ENCODE assay signal across 1 cellular context in the genomic region with DNA sequence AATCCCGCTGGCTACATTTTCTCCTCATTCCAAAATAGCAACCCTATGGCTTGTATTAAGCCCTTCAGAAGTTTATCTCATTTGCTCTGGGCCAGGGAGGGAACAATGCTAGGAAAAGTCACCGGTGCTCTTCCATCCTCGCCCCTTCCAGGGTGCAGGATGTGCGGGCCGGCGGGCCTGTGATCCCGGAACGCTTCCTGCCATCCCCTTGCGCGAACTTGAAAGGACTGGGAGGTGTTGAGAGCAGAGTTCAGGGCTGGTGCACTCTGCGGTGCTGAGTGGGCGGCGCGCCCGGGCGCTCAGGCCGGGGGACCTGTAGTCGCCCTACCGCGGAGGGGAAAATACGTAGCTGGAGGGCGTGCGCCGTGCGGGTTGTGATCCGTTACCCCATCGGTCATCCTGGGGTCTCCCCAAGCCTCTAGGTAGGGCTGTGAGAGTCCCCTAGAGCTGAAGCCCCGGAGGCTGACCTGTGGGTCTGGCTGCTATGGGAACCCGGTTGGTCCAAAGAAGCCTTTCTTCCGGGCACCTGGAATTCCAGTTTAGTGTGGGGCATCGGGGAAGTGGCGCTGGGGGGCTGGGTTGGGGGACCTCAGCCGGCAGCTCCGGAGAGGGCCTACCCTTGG.
TF ChIP-seq lines count a peak whose summit lies in the region.

No MANE protein-coding gene starts in this region.

TF ChIP-seq in GM23338, 12 proteins besides CTCF, POLR2A, EP300 and RAD21 (continued from another document):
- TF ChIP-seq, protein P1, sequence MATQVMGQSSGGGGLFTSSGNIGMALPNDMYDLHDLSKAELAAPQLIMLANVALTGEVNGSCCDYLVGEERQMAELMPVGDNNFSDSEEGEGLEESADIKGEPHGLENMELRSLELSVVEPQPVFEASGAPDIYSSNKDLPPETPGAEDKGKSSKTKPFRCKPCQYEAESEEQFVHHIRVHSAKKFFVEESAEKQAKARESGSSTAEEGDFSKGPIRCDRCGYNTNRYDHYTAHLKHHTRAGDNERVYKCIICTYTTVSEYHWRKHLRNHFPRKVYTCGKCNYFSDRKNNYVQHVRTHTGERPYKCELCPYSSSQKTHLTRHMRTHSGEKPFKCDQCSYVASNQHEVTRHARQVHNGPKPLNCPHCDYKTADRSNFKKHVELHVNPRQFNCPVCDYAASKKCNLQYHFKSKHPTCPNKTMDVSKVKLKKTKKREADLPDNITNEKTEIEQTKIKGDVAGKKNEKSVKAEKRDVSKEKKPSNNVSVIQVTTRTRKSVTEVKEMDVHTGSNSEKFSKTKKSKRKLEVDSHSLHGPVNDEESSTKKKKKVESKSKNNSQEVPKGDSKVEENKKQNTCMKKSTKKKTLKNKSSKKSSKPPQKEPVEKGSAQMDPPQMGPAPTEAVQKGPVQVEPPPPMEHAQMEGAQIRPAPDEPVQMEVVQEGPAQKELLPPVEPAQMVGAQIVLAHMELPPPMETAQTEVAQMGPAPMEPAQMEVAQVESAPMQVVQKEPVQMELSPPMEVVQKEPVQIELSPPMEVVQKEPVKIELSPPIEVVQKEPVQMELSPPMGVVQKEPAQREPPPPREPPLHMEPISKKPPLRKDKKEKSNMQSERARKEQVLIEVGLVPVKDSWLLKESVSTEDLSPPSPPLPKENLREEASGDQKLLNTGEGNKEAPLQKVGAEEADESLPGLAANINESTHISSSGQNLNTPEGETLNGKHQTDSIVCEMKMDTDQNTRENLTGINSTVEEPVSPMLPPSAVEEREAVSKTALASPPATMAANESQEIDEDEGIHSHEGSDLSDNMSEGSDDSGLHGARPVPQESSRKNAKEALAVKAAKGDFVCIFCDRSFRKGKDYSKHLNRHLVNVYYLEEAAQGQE (IDR thresholded peaks at IDR 0.05; ENCODE audit: unreplicated experiment) = no peak
- TF ChIP-seq ETS1 (IDR thresholded peaks at IDR 0.05) (no peak), EZH2 (IDR thresholded peaks at IDR 0.05; ENCODE audit: low read depth, unreplicated experiment) (peak; percentile 64), CREB1 (CRISPR knock-in tag; IDR thresholded peaks at IDR 0.05; ENCODE audit: low read depth) (no peak), NANOG (IDR thresholded peaks at IDR 0.05; ENCODE audit: borderline replicate concordance) (no peak), STAT1 (IDR thresholded peaks at IDR 0.05; ENCODE audit: unreplicated experiment) (no peak)
